In genomic region chr15:83585770-83586169, GRCh38 we compare ENCODE assay signal across 21 cellular contexts.
"Had no signal": no experiment of that assay in that cellular context is flagged by ENCODE, and none has a peak within 500 bp of the region (broad histone marks: within the 10 kb centered on the region; RNA-seq: fewer than 3 reads in every experiment).

No MANE protein-coding gene starts in this region.

- H3K9ac ChIP-seq: KMS-11, SK-N-SH had no signal

- H3K27ac ChIP-seq: breast epithelium, KMS-11, VCaP had no signal

- H3K27me3 ChIP-seq: breast epithelium had no signal

- H3K9me3 ChIP-seq: breast epithelium, SK-N-SH had no signal

- H3K4me3 ChIP-seq: breast epithelium had no signal

- ATAC-seq: activated CD8-positive, alpha-beta T cell treated with anti-CD3 and anti-CD28 coated beads for 36 hours; PC-3 had no signal

- H3K4me2 ChIP-seq: KMS-11, SK-N-SH had no signal

- H3K4me1 ChIP-seq: breast epithelium had no signal

- DNase-seq: activated CD4-positive, alpha-beta T cell treated with anti-CD3 and anti-CD28 coated beads for 4 hours; activated CD8-positive, alpha-beta memory T cell treated with anti-CD3 and anti-CD28 coated beads, Interleukin-2, amount 50 U/mL, for 48 hours; activated CD8-positive, alpha-beta T cell treated with anti-CD3 and anti-CD28 coated beads for 36 hours; activated naive CD4-positive, alpha-beta T cell treated with anti-CD3 and anti-CD28 coated beads, Interleukin-2, amount 50 U/mL, for 16 hours; activated naive CD8-positive, alpha-beta T cell treated with anti-CD3 and anti-CD28 coated beads, Interleukin-2, amount 10 ng/mL, durations not matched to agents 7 days and 5 days; activated T-cell treated with anti-CD3 and anti-CD28 coated beads, Interleukin-2, amount 50 U/mL, for 1 hour; aorta; caudate nucleus; NCI-H1092; NCI-H1417; NCI-H1930; NCI-H2171; NCI-H2227 treated with DMSO at 0.1 percent for 48 hours; NCI-H774; PC-3; SIG-M5; SK-N-SH; T-helper 1 cell had no signal

- H3K36me3 ChIP-seq: breast epithelium had no signal
